In genomic region chr19:7394728-7395359, GRCh38 we compare ENCODE assay signal across 8 cellular contexts. TPM values are rescaled to one million over a fixed set of nuclear protein-coding genes. Genes with fewer than 3 reads are reported as not detected.
DNase-seq lines count a peak whose midpoint lies in the region; ATAC-seq and TF ChIP-seq lines count a peak whose summit lies in the region.

No MANE protein-coding gene starts in this region.

- peak; percentile 78 for ATAC-seq in GM19023 (IDR thresholded peaks at IDR 0.05; ENCODE audit: unreplicated experiment)
- peak; percentile 70 for ATAC-seq in HG03432 (IDR thresholded peaks at IDR 0.05; ENCODE audit: unreplicated experiment)
- peak; percentile 96 for ATAC-seq in left lobe of liver

- DNase-seq in AG09309 (ENCODE audit: low read depth), result peak; percentile 48
- DNase-seq in NCI-H524 treated with DMSO at 0.1 percent for 48 hours (lab: John Stamatoyannopoulos, UW), result peak; percentile 51
- DNase-seq in activated CD4-positive, alpha-beta T cell treated with anti-CD3 and anti-CD28 coated beads, Interleukin-2, amount 50 U/mL, for 1 hour, result peak; percentile 85
- DNase-seq in cortex of kidney (lab: John Stamatoyannopoulos, UW), result peak; percentile 48
- peak; percentile 93 for DNase-seq in left lobe of liver (ENCODE audit: low spot score)
- DNase-seq in stimulated activated CD4-positive, alpha-beta T cell treated with anti-CD3 and anti-CD28 coated beads, Interleukin-1b, Interleukin-23, amount 100 ng/mL, for 4 hours (ENCODE audit: low read depth in 2 of 2), result peak; percentile 84 to 87

- no peak for TF ChIP-seq CTCF in AG09309 (IDR thresholded peaks at IDR 0.05; ENCODE audit: control insufficient read depth, insufficient read depth, low read depth, low read length, missing control alignments)

- H3K4me3 ChIP-seq in AG09309 (ENCODE audit: control insufficient read depth, low read depth, low read length), result peak overlapping the region; percentile 69

RNA-seq across cellular contexts. Expression of gene ARHGEF18, which starts 46.1 kb away (rescaled TPM):
- 16.4 TPM for total RNA-seq in left lobe of liver

Comparison
In these comparisons a context has a peak if more than half of its experiments do, and no peak if none do; other contexts are left out.
1. Peak in every context shown above with its lines: DNase-seq, ATAC-seq and H3K4me3 ChIP-seq.